Comparison of ENCODE assay signal across 9 cellular contexts in the genomic region with DNA sequence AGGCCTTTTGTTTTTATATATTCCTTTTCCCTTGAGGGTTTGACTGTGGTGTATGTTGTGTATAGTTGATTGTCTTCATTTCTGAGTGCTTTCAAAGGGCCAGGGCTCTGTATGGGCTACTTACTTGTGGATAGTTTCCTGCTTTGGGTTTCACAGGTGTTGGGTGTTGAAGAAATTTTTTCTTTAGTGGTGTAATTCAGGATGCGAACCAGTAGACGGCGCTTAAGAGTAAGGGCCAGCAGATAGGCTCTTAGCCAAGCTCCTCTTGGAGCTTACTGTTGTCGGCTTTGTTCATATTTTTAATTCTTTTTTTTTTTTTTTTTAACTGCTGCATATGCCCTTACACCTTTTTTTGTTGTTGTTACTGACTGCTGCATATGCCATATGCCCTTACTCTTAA.
DNase-seq lines count a peak whose midpoint lies in the region; ATAC-seq, FAIRE-seq and TF ChIP-seq lines count a peak whose summit lies in the region.
"Had no signal": no experiment of that assay in that cellular context is flagged by ENCODE, and none has a peak within 500 bp of the region (broad histone marks: within the 10 kb centered on the region; RNA-seq: fewer than 3 reads in every experiment).

No MANE protein-coding gene starts in this region.

- intact Hi-C loops in transverse colon (cut with DNase I; ENCODE audit: low total_unique reads) = no loop called here

- DNase-seq in SK-N-SH (no peak), endodermal cell (peak; percentile 72), transverse colon (no peak), GM19239 (ENCODE audit: insufficient read length, low spot score) (no peak), DMS153 treated with DMSO at 0.1 percent for 48 hours (lab: John Stamatoyannopoulos, UW; ENCODE audit: unreplicated experiment) (no peak), NCI-H345 (lab: John Stamatoyannopoulos, UW) (no peak)

- H2AFZ ChIP-seq in SK-N-SH (ENCODE audit: low read depth) (no peak overlapping the region), KMS-11 (ENCODE audit: low read depth) (no peak overlapping the region)

- H3K27me3 Mint-ChIP-seq in endodermal cell (ENCODE audit: insufficient read depth) = no peaks in the 10 kb centered on the region

- TF ChIP-seq EP300 in SK-N-SH (IDR thresholded peaks at IDR 0.05; ENCODE audit: borderline replicate concordance in 1 of 2, low read depth in 1 of 2, low read length in 1 of 2) (no peak), transverse colon (IDR thresholded peaks at IDR 0.05; ENCODE audit: low read depth) (no peak)

- H3K79me2 ChIP-seq in SK-N-SH (ENCODE audit: insufficient read depth) (no peaks in the 10 kb centered on the region), KMS-11 (ENCODE audit: insufficient read depth, low read depth) (no peaks in the 10 kb centered on the region)

- H3K27ac Mint-ChIP-seq in endodermal cell = no peak overlapping the region

- no peak for ATAC-seq in SK-N-SH treated with all-trans-retinoic acid at 6 μM for 48 hours

- no peaks in the 10 kb centered on the region for H4K20me1 ChIP-seq in SK-N-SH (ENCODE audit: insufficient read depth)
- no peaks in the 10 kb centered on the region for H4K20me1 ChIP-seq in KMS-11 (ENCODE audit: insufficient read depth)
- H4K20me1 ChIP-seq: BLaER1 treated with 17β-estradiol and CSF1 and Interleukin-3, amounts not matched to agents 10 nM and 100 nM had no signal

- H3K9me2 ChIP-seq in SK-N-SH = no peaks in the 10 kb centered on the region

- H3F3A ChIP-seq in SK-N-SH (replicated peaks; ENCODE audit: insufficient read depth) = no peaks in the 10 kb centered on the region

- FAIRE-seq in GM19239 (lab: Jason Lieb, UNC) = no peak

- no peak overlapping the region for H3K4me3 ChIP-seq in SK-N-SH (ENCODE audit: low read depth in 2 of 2, low read length in 1 of 2)
- H3K4me3 ChIP-seq in KMS-11 (IDR thresholded peaks at IDR 0.05; ENCODE audit: insufficient read depth, low read depth, low read length) = no peak overlapping the region
- no peak overlapping the region for H3K4me3 ChIP-seq in endodermal cell (ENCODE audit: low read length)
- H3K4me3 ChIP-seq in transverse colon = no peak overlapping the region
- H3K4me3 ChIP-seq: BLaER1 treated with 17β-estradiol and CSF1 and Interleukin-3, amounts not matched to agents 10 nM and 100 nM had no signal

- H3K36me3 ChIP-seq in SK-N-SH (replicated peaks in 1 of 2; ENCODE audit: control insufficient read depth in 1 of 2, insufficient read depth in 2 of 2, low read length in 1 of 2) (no peaks in the 10 kb centered on the region), KMS-11 (ENCODE audit: insufficient read depth) (no peaks in the 10 kb centered on the region), endodermal cell (ENCODE audit: control insufficient read depth, insufficient read depth, low read length) (no peaks in the 10 kb centered on the region), transverse colon (no peaks in the 10 kb centered on the region)

- H3K9ac ChIP-seq in SK-N-SH (no peak overlapping the region), KMS-11 (no peak overlapping the region), endodermal cell (ENCODE audit: extremely low read depth, low read length, poor library complexity, severe bottlenecking) (no peak overlapping the region)
- H3K9ac ChIP-seq: BLaER1 treated with 17β-estradiol and CSF1 and Interleukin-3, amounts not matched to agents 10 nM and 100 nM had no signal

- H3K27me3 ChIP-seq in SK-N-SH (ENCODE audit: insufficient read depth) (no peaks in the 10 kb centered on the region), KMS-11 (ENCODE audit: insufficient read depth, low read depth) (no peaks in the 10 kb centered on the region), endodermal cell (ENCODE audit: control insufficient read depth, insufficient read depth, low read length, poor library complexity, severe bottlenecking) (no peaks in the 10 kb centered on the region), transverse colon (no peaks in the 10 kb centered on the region)
- H3K27me3 ChIP-seq: BLaER1 treated with 17β-estradiol and CSF1 and Interleukin-3, amounts not matched to agents 10 nM and 100 nM had no signal

- no peaks in the 10 kb centered on the region for H3K4me1 ChIP-seq in SK-N-SH (ENCODE audit: control insufficient read depth in 1 of 2, insufficient read depth in 2 of 2, low read depth in 1 of 2, low read length in 1 of 2)
- H3K4me1 ChIP-seq in KMS-11 (ENCODE audit: low read depth, poor library complexity, severe bottlenecking) = peaks cover 3% of the 10 kb centered on the region
- no peaks in the 10 kb centered on the region for H3K4me1 ChIP-seq in endodermal cell (ENCODE audit: control insufficient read depth, insufficient read depth, low read length)
- H3K4me1 ChIP-seq in transverse colon = no peaks in the 10 kb centered on the region
- H3K4me1 ChIP-seq: BLaER1 treated with 17β-estradiol and CSF1 and Interleukin-3, amounts not matched to agents 10 nM and 100 nM had no signal

- H3K27ac ChIP-seq in SK-N-SH (ENCODE audit: low read depth in 2 of 2, low read length in 1 of 2) (no peak overlapping the region), KMS-11 (no peak overlapping the region), endodermal cell (ENCODE audit: low read depth, low read length) (no peak overlapping the region), transverse colon (no peak overlapping the region)
- H3K27ac ChIP-seq: BLaER1 treated with 17β-estradiol and CSF1 and Interleukin-3, amounts not matched to agents 10 nM and 100 nM had no signal

- no peaks in the 10 kb centered on the region for H3K9me3 Mint-ChIP-seq in endodermal cell

- POLR2A ChIA-PET in SK-N-SH (lab: Yijun Ruan, JAX) = no interaction called here

- no peak overlapping the region for H3K4me2 ChIP-seq in SK-N-SH
- H3K4me2 ChIP-seq in KMS-11 = no peak overlapping the region
- H3K4me2 ChIP-seq: BLaER1 treated with 17β-estradiol and CSF1 and Interleukin-3, amounts not matched to agents 10 nM and 100 nM had no signal

- no peak overlapping the region for H3K4me3 Mint-ChIP-seq in endodermal cell

- peak; percentile 51 for TF ChIP-seq CTCF in SK-N-SH (IDR thresholded peaks at IDR 0.05)
- peak; percentile 95 for TF ChIP-seq CTCF in KMS-11 (conservative IDR thresholded peaks at IDR 0.05; ENCODE audit: low read depth, low read length)
- TF ChIP-seq CTCF in endodermal cell (conservative IDR thresholded peaks at IDR 0.05) = peak; percentile 90
- TF ChIP-seq CTCF in transverse colon (IDR thresholded peaks at IDR 0.05) = peak in 3 of 5 experiments; percentile 14 to 42 (median 15)

- WGBS in SK-N-SH (ENCODE audit: low lambda C conversion rate) = 58% methylated on average over 4 of the region's 4 CpGs
- 29% methylated on average over 4 of the region's 4 CpGs; no CpG with 5 or more reads in 1 of the 2 experiments for WGBS in endodermal cell (ENCODE audit: insufficient coverage in 1 of 2, insufficient read length in 1 of 2), 2 experiments
- 63 to 68% methylated on average over 4 of the region's 4 CpGs for WGBS in transverse colon (ENCODE audit: low coverage in 1 of 2), 2 donors

- in situ Hi-C loops in transverse colon (cut with MboI; ENCODE audit: low pct_ligation_motif_present in 1 of 4, low pct_unique_long_range_greater_than_20kb in 1 of 4, low sequenced_read_pairs in 3 of 4) = no loop called here

- no peaks in the 10 kb centered on the region for H3K4me1 Mint-ChIP-seq in endodermal cell

- CTCF ChIA-PET in SK-N-SH (lab: Yijun Ruan, JAX) = interaction anchor here (0.6 to 1.7 kb wide), 4 partner anchors 10 to 383 kb away, joined by 3 to 4 read pairs (median 3); no protein-coding TSS in a partner anchor

- H3K9me3 ChIP-seq in SK-N-SH (no peaks in the 10 kb centered on the region), endodermal cell (ENCODE audit: control insufficient read depth, low read length) (peaks cover 12% of the 10 kb centered on the region), transverse colon (peaks cover 6 to 7% of the 10 kb centered on the region in 2 donors)

- H3K36me3 Mint-ChIP-seq in endodermal cell (ENCODE audit: low read depth) = no peaks in the 10 kb centered on the region

- TF ChIP-seq RAD21 in SK-N-SH (IDR thresholded peaks at IDR 0.05; ENCODE audit: low read length) = peak; percentile 26; the same call in 1 of the 2 replicates

- no peak for TF ChIP-seq POLR2A in transverse colon (IDR thresholded peaks at IDR 0.05)

TF ChIP-seq in SK-N-SH, 30 proteins besides CTCF, POLR2A, EP300 and RAD21:
- TF ChIP-seq POLR2AphosphoS5 (IDR thresholded peaks at IDR 0.05; ENCODE audit: low read depth, low read length) (no peak), TCF12 (IDR thresholded peaks at IDR 0.05) (no peak), NRF1 (IDR thresholded peaks at IDR 0.05; ENCODE audit: low read depth, low read length) (no peak), SIN3A (IDR thresholded peaks at IDR 0.05; ENCODE audit: borderline replicate concordance, low read depth, low read length) (no peak), RCOR1 (IDR thresholded peaks at IDR 0.05; ENCODE audit: low read length) (no peak), YY1 (IDR thresholded peaks at IDR 0.05; ENCODE audit: low read depth) (no peak), CHD2 (IDR thresholded peaks at IDR 0.05; ENCODE audit: low read length, partially characterized antibody) (no peak), GATA2 (CRISPR knock-in tag; IDR thresholded peaks at IDR 0.05) (no peak), FOSL2 (IDR thresholded peaks at IDR 0.05; ENCODE audit: borderline replicate concordance, low read depth) (no peak)
- TF ChIP-seq, protein P1, sequence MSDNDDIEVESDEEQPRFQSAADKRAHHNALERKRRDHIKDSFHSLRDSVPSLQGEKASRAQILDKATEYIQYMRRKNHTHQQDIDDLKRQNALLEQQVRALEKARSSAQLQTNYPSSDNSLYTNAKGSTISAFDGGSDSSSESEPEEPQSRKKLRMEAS (IDR thresholded peaks at IDR 0.05; ENCODE audit: low read depth) = no peak
TF ChIP-seq in SK-N-SH: peak in this region for 0.

Comparison
In these comparisons a context has a peak if more than half of its experiments do, and no peak if none do; other contexts are left out.
1. CTCF ChIP-seq: peak in every context shown above with its lines; median percentile 95 in KMS-11; 90 in endodermal cell; 51 in SK-N-SH; 15 in transverse colon.